ENCODE assay signal across 21 cellular contexts in genomic region chr10:70914316-70914864, GRCh38. TPM values are rescaled to one million over a fixed set of nuclear protein-coding genes. Genes with fewer than 3 reads are reported as not detected.
A peak's percentile ranks its signal among the peaks of the same experiment; 100 is the strongest.
DNase-seq lines count a peak whose midpoint lies in the region; ATAC-seq and TF ChIP-seq lines count a peak whose summit lies in the region.
"Had no signal": no experiment of that assay in that cellular context is flagged by ENCODE, and none has a peak within 500 bp of the region (broad histone marks: within the 10 kb centered on the region; RNA-seq: fewer than 3 reads in every experiment).

No MANE protein-coding gene starts in this region.

- H3K27me3 Mint-ChIP-seq in chondrocyte (ENCODE audit: low read depth) (peaks cover 35% of the 10 kb centered on the region), nephron (ENCODE audit: low read depth) (peaks cover 19% of the 10 kb centered on the region)

- no peak overlapping the region for H3K27ac Mint-ChIP-seq in chondrocyte (ENCODE audit: unreplicated experiment)
- peak overlapping the region in 2 of 3 experiments; percentile 87 to 94 for H3K27ac Mint-ChIP-seq in nephron
- H3K27ac Mint-ChIP-seq: CD4-positive, alpha-beta T cell; HFFc6 had no signal

- peak; percentile 35 for DNase-seq in Right ventricle myocardium superior
- DNase-seq in left ventricle myocardium superior = no peak
- DNase-seq in chondrocyte (ENCODE audit: low spot score) = peak; percentile 42
- no peak for DNase-seq in Ammon's horn (ENCODE audit: low spot score)
- no peak for DNase-seq in erythroblast (lab: John Stamatoyannopoulos, UW)
- no peak for DNase-seq in germinal center (ENCODE audit: low spot score)
- DNase-seq: ACHN; CD4-positive, alpha-beta T cell; H7; HFFc6; IMR-90; MM.1S; NCI-H1417 treated with DMSO at 0.1 percent for 48 hours; NCI-H1694 treated with DMSO at 0.1 percent for 48 hours; NCI-H2081; NCI-H2171; NCI-H226; NCI-H510A; NCI-H69; SHP77 treated with DMSO at 0.1 percent for 48 hours had no signal

- no peak for ATAC-seq in Right ventricle myocardium superior (ENCODE audit: poor library complexity)
- no peak for ATAC-seq in left ventricle myocardium superior

- H3K4me3 Mint-ChIP-seq in chondrocyte (ENCODE audit: unreplicated experiment) (no peak overlapping the region), nephron (no peak overlapping the region)
- H3K4me3 Mint-ChIP-seq: CD4-positive, alpha-beta T cell; HFFc6 had no signal

- intact Hi-C loops in Right ventricle myocardium superior (cut with DNase I) = no loop called here
- intact Hi-C loops in left ventricle myocardium superior (cut with micrococcal nuclease) = no loop called here

- H3K36me3 Mint-ChIP-seq in chondrocyte (ENCODE audit: low read depth) (no peaks in the 10 kb centered on the region), nephron (ENCODE audit: low read depth) (no peaks in the 10 kb centered on the region)

- peaks cover 5% of the 10 kb centered on the region for H3K4me1 Mint-ChIP-seq in chondrocyte (ENCODE audit: low read depth)
- peaks cover 27% of the 10 kb centered on the region for H3K4me1 Mint-ChIP-seq in nephron

- no peak for TF ChIP-seq CTCF in chondrocyte (IDR thresholded peaks at IDR 0.05)
- TF ChIP-seq CTCF in nephron (IDR thresholded peaks at IDR 0.05; ENCODE audit: unreplicated experiment in 3 of 3) = no peak

- TF ChIP-seq POLR2A in erythroblast (IDR thresholded peaks at IDR 0.05; ENCODE audit: low read length) = no peak

- H3K9me3 Mint-ChIP-seq in chondrocyte (ENCODE audit: low read depth) = no peaks in the 10 kb centered on the region
- H3K9me3 Mint-ChIP-seq in nephron = no peaks in the 10 kb centered on the region
- H3K9me3 Mint-ChIP-seq: CD4-positive, alpha-beta T cell; HFFc6 had no signal

RNA-seq across cellular contexts. Expression of gene PCBD1, which starts 26.0 kb away (rescaled TPM):
- total RNA-seq in Right ventricle myocardium superior (142 TPM), left ventricle myocardium superior (172 TPM), chondrocyte (38.4 to 55.0 TPM (median 49.3 TPM) in 3 replicates)

Comparison
In these comparisons a context has a peak if more than half of its experiments do, and no peak if none do; other contexts are left out.
1. DNase-seq: peak in Right ventricle myocardium superior (single experiment) and chondrocyte (single experiment); none in left ventricle myocardium superior (single experiment), Ammon's horn (single experiment), erythroblast (0 of 2) and germinal center (single experiment).